In genomic region chr1:182163821-182164223, GRCh38 we compare ENCODE assay signal across 15 cellular contexts.
DNase-seq lines count a peak whose midpoint lies in the region; TF ChIP-seq lines count a peak whose summit lies in the region.
"Had no signal": no experiment of that assay in that cellular context is flagged by ENCODE, and none has a peak within 500 bp of the region (broad histone marks: within the 10 kb centered on the region; RNA-seq: fewer than 3 reads in every experiment).

No MANE protein-coding gene starts in this region.

- H3K4me1 Mint-ChIP-seq in glutamatergic neuron (ENCODE audit: low read depth, unreplicated experiment): no peaks in the 10 kb centered on the region
- H3K4me1 Mint-ChIP-seq: activated CD4-positive, alpha-beta T cell treated with anti-CD3 and anti-CD28 coated beads, Interleukin-2, amount 10 ng/mL, durations not matched to agents 7 days and 5 days; immature natural killer cell had no signal

- POLR2A ChIA-PET in PC-9 (lab: Charles Lee; ENCODE audit: unreplicated experiment): no interaction called here

- intact Hi-C loops in esophagus muscularis mucosa (cut with DNase I): no loop called here
- intact Hi-C loops in lower leg skin (cut with DNase I; ENCODE audit: low total_unique reads): no loop called here
- intact Hi-C loops in stomach (cut with DNase I; ENCODE audit: low total_unique reads): no loop called here
- intact Hi-C loops in PC-9 (cut with micrococcal nuclease; ENCODE audit: unreplicated experiment): no loop called here

- H3K27ac ChIP-seq in esophagus muscularis mucosa (replicated peaks in 1 of 4) (peak overlapping the region; percentile 22 to 66 (median 54)), stomach (peak overlapping the region; percentile 8 to 78 (median 63)), PC-9 (no peak overlapping the region)

- peak; percentile 52 for TF ChIP-seq EP300 in esophagus muscularis mucosa (IDR thresholded peaks at IDR 0.05)
- TF ChIP-seq EP300 in stomach (IDR thresholded peaks at IDR 0.05): no peak

- no peaks in the 10 kb centered on the region for H3F3A ChIP-seq in PC-9 (ENCODE audit: insufficient read depth, low read depth)

- WGBS in esophagus muscularis mucosa: 71% methylated on average over 5 of the region's 5 CpGs
- WGBS in lower leg skin, 2 donors: 42 to 76% methylated on average over 5 of the region's 5 CpGs
- 75 to 90% (median 77%) methylated on average over 1 to 5 of the region's 5 CpGs for WGBS in stomach, 5 donors

- H3K9me3 ChIP-seq in esophagus muscularis mucosa: no peaks in the 10 kb centered on the region
- peaks cover 0 to 13% (median 8%) of the 10 kb centered on the region in 4 donors for H3K9me3 ChIP-seq in stomach
- 0 out of 2 replicates have a peak, but pooled peaks cover 9% of the 10 kb centered on the region for H3K9me3 ChIP-seq in MG63
- peaks cover 11% of the 10 kb centered on the region; the same call in 1 of the 2 replicates for H3K9me3 ChIP-seq in PC-9 (ENCODE audit: insufficient read depth, low read depth)

- H3K4me3 Mint-ChIP-seq in glutamatergic neuron (ENCODE audit: unreplicated experiment): no peak overlapping the region
- H3K4me3 Mint-ChIP-seq: activated CD4-positive, alpha-beta T cell treated with anti-CD3 and anti-CD28 coated beads, Interleukin-2, amount 10 ng/mL, durations not matched to agents 7 days and 5 days; immature natural killer cell; T-helper 2 cell treated with Interferon-gamma antibody and Interleukin-4, amounts not matched to agents 5 μg/mL and 100 μg/mL, for 36 hours had no signal

- H2AFZ ChIP-seq in PC-9: no peak overlapping the region

- H3K4me1 ChIP-seq in esophagus muscularis mucosa (peaks cover 12 to 34% (median 23%) of the 10 kb centered on the region in 4 donors), stomach (peaks cover 0 to 16% (median 15%) of the 10 kb centered on the region in 4 donors), PC-9 (replicated peaks; ENCODE audit: insufficient read depth) (no peaks in the 10 kb centered on the region)

- DNase-seq in HCEC 1CT (peak; percentile 32), esophagus muscularis mucosa (ENCODE audit: extremely low spot score) (no peak), lower leg skin (ENCODE audit: low spot score in 2 of 2) (peak; percentile 73 to 87), stomach (no peak), glutamatergic neuron (no peak), D341Med (ENCODE audit: low spot score) (no peak), MG63 (no peak), PC-9 (no peak)
- DNase-seq: activated CD4-positive, alpha-beta T cell treated with anti-CD3 and anti-CD28 coated beads, Interleukin-2, amount 10 ng/mL, durations not matched to agents 7 days and 5 days; activated gamma-delta T cell; immature natural killer cell; NCI-H1092; NCI-H446; stimulated activated CD8-positive, alpha-beta memory T cell treated with anti-CD3 and anti-CD28 coated beads, Interleukin-4, amount 100 ng/mL, for 48 hours had no signal

- no peaks in the 10 kb centered on the region for H3K36me3 Mint-ChIP-seq in glutamatergic neuron (ENCODE audit: unreplicated experiment)

- no peaks in the 10 kb centered on the region; the same call in 1 of the 2 replicates for H3K9me2 ChIP-seq in PC-9 (ENCODE audit: insufficient read depth)

- H3K27me3 ChIP-seq in esophagus muscularis mucosa (no peaks in the 10 kb centered on the region), stomach (no peaks in the 10 kb centered on the region), MG63 (no peaks in the 10 kb centered on the region), PC-9 (ENCODE audit: insufficient read depth, low read depth) (no peaks in the 10 kb centered on the region)

- no peak overlapping the region for H3K4me2 ChIP-seq in PC-9

- CTCF ChIA-PET in PC-9 (lab: Charles Lee): no interaction called here

- no peaks in the 10 kb centered on the region for H4K20me1 ChIP-seq in PC-9 (ENCODE audit: insufficient read depth)

- H3K4me3 ChIP-seq in esophagus muscularis mucosa: no peak overlapping the region
- H3K4me3 ChIP-seq in lower leg skin (ENCODE audit: low read depth, poor library complexity, severe bottlenecking): no peak overlapping the region
- no peak overlapping the region for H3K4me3 ChIP-seq in stomach
- H3K4me3 ChIP-seq in MG63: no peak overlapping the region
- H3K4me3 ChIP-seq in PC-9: no peak overlapping the region

- H3K9me3 Mint-ChIP-seq in glutamatergic neuron (ENCODE audit: unreplicated experiment): peaks cover 3% of the 10 kb centered on the region

- TF ChIP-seq CTCF in esophagus muscularis mucosa (IDR thresholded peaks at IDR 0.05) (no peak), lower leg skin (IDR thresholded peaks at IDR 0.05) (no peak), stomach (IDR thresholded peaks at IDR 0.05) (no peak), glutamatergic neuron (IDR thresholded peaks at IDR 0.05; ENCODE audit: partially characterized antibody, unreplicated experiment) (no peak), PC-9 (conservative IDR thresholded peaks at IDR 0.05) (no peak)

- no peaks in the 10 kb centered on the region for H3K79me2 ChIP-seq in PC-9 (ENCODE audit: low read depth)

- BruUV-seq in PC-9 (replicated peaks; lab: Mats Ljungman, UMichigan): no TSS peak

- no peak overlapping the region for H3K27ac Mint-ChIP-seq in glutamatergic neuron (ENCODE audit: unreplicated experiment)
- H3K27ac Mint-ChIP-seq: activated CD4-positive, alpha-beta T cell treated with anti-CD3 and anti-CD28 coated beads, Interleukin-2, amount 10 ng/mL, durations not matched to agents 7 days and 5 days; immature natural killer cell; T-helper 2 cell treated with Interferon-gamma antibody and Interleukin-4, amounts not matched to agents 5 μg/mL and 100 μg/mL, for 36 hours had no signal

- no peaks in the 10 kb centered on the region for H3K27me3 Mint-ChIP-seq in glutamatergic neuron (ENCODE audit: unreplicated experiment)
- H3K27me3 Mint-ChIP-seq: activated CD4-positive, alpha-beta T cell treated with anti-CD3 and anti-CD28 coated beads, Interleukin-2, amount 10 ng/mL, durations not matched to agents 7 days and 5 days had no signal

- H3K36me3 ChIP-seq in esophagus muscularis mucosa (no peaks in the 10 kb centered on the region), stomach (no peaks in the 10 kb centered on the region), MG63 (no peaks in the 10 kb centered on the region), PC-9 (ENCODE audit: low read depth) (no peaks in the 10 kb centered on the region)

- TF ChIP-seq POLR2A in esophagus muscularis mucosa (IDR thresholded peaks at IDR 0.05; ENCODE audit: low read depth) (no peak), lower leg skin (IDR thresholded peaks at IDR 0.05) (no peak), stomach (IDR thresholded peaks at IDR 0.05) (no peak)

Comparison
In these comparisons a context has a peak if more than half of its experiments do, and no peak if none do; other contexts are left out.
1. DNase-seq: peak in HCEC 1CT (single experiment) and lower leg skin (2 of 2); none in esophagus muscularis mucosa (single experiment), stomach (single experiment), glutamatergic neuron (single experiment), D341Med (single experiment), MG63 (single experiment) and PC-9 (0 of 2).